Comparison of ENCODE assay signal across 16 cellular contexts in genomic region chr2:109721626-109722025, GRCh38.
"Had no signal": no experiment of that assay in that cellular context is flagged by ENCODE, and none has a peak within 500 bp of the region (broad histone marks: within the 10 kb centered on the region; RNA-seq: fewer than 3 reads in every experiment).

No MANE protein-coding gene starts in this region.

- H3K36me3 Mint-ChIP-seq: activated naive CD4-positive, alpha-beta T cell treated with anti-CD3 and anti-CD28 coated beads, Interleukin-2, amount 50 U/mL, for 72 hours had no signal

- H3K4me2 ChIP-seq: SK-N-SH had no signal

- ATAC-seq: activated naive CD4-positive, alpha-beta T cell treated with anti-CD3 and anti-CD28 coated beads, Interleukin-2, amount 50 U/mL, for 72 hours; naive thymus-derived CD4-positive, alpha-beta T cell had no signal

- H3K36me3 ChIP-seq: brain microvascular endothelial cell, heart left ventricle, left lung, neutrophil had no signal

- H3K4me3 Mint-ChIP-seq: activated CD4-positive, alpha-beta T cell treated with anti-CD3 and anti-CD28 coated beads, Interleukin-2, amount 10 ng/mL, durations not matched to agents 7 days and 5 days; naive thymus-derived CD4-positive, alpha-beta T cell had no signal

- DNase-seq: activated CD4-positive, alpha-beta T cell treated with anti-CD3 and anti-CD28 coated beads, Interleukin-2, amount 10 ng/mL, durations not matched to agents 7 days and 5 days; activated effector memory CD4-positive, alpha-beta T cell treated with anti-CD3 and anti-CD28 coated beads, Interleukin-2, amount 50 U/mL, for 16 hours; activated T-cell treated with anti-CD3 and anti-CD28 coated beads, Interleukin-2, amount 50 U/mL, for 1 hour; amniotic stem cell; brain microvascular endothelial cell; left lung; naive thymus-derived CD4-positive, alpha-beta T cell; posterior cingulate gyrus; SK-N-SH; stimulated activated CD4-positive, alpha-beta T cell treated with anti-CD3 and anti-CD28 coated beads, Interleukin-2, amount 100 ng/mL, for 48 hours; stimulated activated naive CD4-positive, alpha-beta T cell treated with Interleukin-2 at 50 U/mL for 16 hours; T-helper 1 cell had no signal

- H3K4me1 Mint-ChIP-seq: activated CD4-positive, alpha-beta T cell treated with anti-CD3 and anti-CD28 coated beads, Interleukin-2, amount 10 ng/mL, durations not matched to agents 7 days and 5 days had no signal

- H3K27ac Mint-ChIP-seq: activated CD4-positive, alpha-beta T cell treated with anti-CD3 and anti-CD28 coated beads, Interleukin-2, amount 10 ng/mL, durations not matched to agents 7 days and 5 days; activated naive CD4-positive, alpha-beta T cell treated with anti-CD3 and anti-CD28 coated beads, Interleukin-2, amount 50 U/mL, for 72 hours; naive thymus-derived CD4-positive, alpha-beta T cell had no signal

- H3K27me3 ChIP-seq: brain microvascular endothelial cell, heart left ventricle, left lung, neutrophil had no signal

- H3K27me3 Mint-ChIP-seq: activated CD4-positive, alpha-beta T cell treated with anti-CD3 and anti-CD28 coated beads, Interleukin-2, amount 10 ng/mL, durations not matched to agents 7 days and 5 days had no signal

- H3K9ac ChIP-seq: SK-N-SH had no signal

- H3K9me3 ChIP-seq: left lung, neutrophil, SK-N-SH had no signal

- H3K4me3 ChIP-seq: dorsolateral prefrontal cortex, heart left ventricle, left lung had no signal

- H3K27ac ChIP-seq: brain microvascular endothelial cell, dorsolateral prefrontal cortex, left lung, neutrophil had no signal

- H3K4me1 ChIP-seq: heart left ventricle, left lung had no signal

- H3K9me3 Mint-ChIP-seq: activated CD4-positive, alpha-beta T cell treated with anti-CD3 and anti-CD28 coated beads, Interleukin-2, amount 10 ng/mL, durations not matched to agents 7 days and 5 days had no signal
